In the genomic region with DNA sequence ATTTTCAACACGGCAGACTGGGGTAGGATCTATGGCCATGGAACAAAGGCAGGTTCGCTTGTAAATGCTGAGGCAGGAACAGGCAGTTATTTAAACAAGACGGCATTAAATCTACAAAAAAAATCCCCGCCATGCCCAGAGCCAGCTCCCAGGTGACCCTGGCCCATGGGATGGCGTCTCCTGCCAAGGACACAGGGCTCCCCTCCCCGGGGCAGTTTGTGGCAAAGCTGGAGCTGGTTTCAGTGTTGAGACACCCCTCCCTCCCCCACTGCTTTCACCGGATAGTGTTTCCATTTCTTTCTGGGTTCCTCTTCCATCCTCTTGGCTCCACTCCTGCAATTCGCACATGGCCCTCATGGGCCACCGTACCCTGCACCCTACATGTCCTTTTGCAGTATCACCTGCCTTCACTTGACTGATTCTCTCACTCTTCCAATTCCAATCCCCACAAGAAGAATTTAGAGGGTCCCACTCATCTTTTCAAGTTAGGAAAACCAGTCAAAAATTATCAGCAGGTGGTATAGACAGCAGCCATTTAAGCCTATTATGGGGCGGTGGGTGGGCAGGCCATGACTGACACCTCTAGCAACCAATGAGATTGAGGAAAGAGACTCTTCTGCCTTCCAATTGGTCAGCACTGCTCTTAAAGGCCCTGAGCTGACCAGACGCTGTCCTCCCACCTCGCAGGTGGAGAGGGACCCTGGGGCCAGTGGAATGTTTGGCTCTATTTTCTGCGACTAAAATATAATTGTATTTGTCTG, we compare ENCODE assay signal across 13 cellular contexts. TPM values are rescaled to one million over a fixed set of nuclear protein-coding genes. Genes with fewer than 3 reads are reported as not detected.
DNase-seq lines count a peak whose midpoint lies in the region; ATAC-seq, FAIRE-seq and TF ChIP-seq lines count a peak whose summit lies in the region.
"Had no signal": no experiment of that assay in that cellular context is flagged by ENCODE, and none has a peak within 500 bp of the region (broad histone marks: within the 10 kb centered on the region; RNA-seq: fewer than 3 reads in every experiment).

No MANE protein-coding gene starts in this region.

- no peak overlapping the region for H2AFZ ChIP-seq in fibroblast of lung (ENCODE audit: low read length)

- H3K4me1 ChIP-seq in A549, result peaks cover 10% of the 10 kb centered on the region; the same call in 2 of the 3 replicates
- H3K4me1 ChIP-seq in fibroblast of lung (ENCODE audit: control insufficient read depth, extremely low read depth, insufficient read depth, low read length), result no peaks in the 10 kb centered on the region
- H3K4me1 ChIP-seq in upper lobe of right lung, result peaks cover under 1% of the 10 kb centered on the region
- H3K4me1 ChIP-seq: thyroid gland had no signal

- H3K4me2 ChIP-seq in A549, result no peak overlapping the region
- no peak overlapping the region for H3K4me2 ChIP-seq in fibroblast of lung (ENCODE audit: extremely low read depth, insufficient read depth, low read length)

- DNase-seq in A549 (ENCODE audit: low read depth in 1 of 2, low spot score in 1 of 2) (peak in 1 of 2 experiments; percentile 55), H54 (ENCODE audit: insufficient read length, low spot score) (peak; percentile 26), RPMI7951 (ENCODE audit: low read depth) (peak; percentile 51), fibroblast of lung (ENCODE audit: low read depth in 2 of 2) (peak; percentile 14 to 27), NCI-H1436 treated with DMSO at 0.1 percent for 48 hours (lab: John Stamatoyannopoulos, UW) (no peak), NCI-H146 treated with DMSO at 0.1 percent for 48 hours (lab: John Stamatoyannopoulos, UW; ENCODE audit: unreplicated experiment) (no peak), posterior cingulate gyrus (no peak), upper lobe of right lung (no peak)
- DNase-seq: activated T-cell treated with anti-CD3 and anti-CD28 coated beads, Interleukin-2, amount 50 U/mL, for 4 hours; occipital lobe; thyroid gland had no signal

- H3K4me3 ChIP-seq in A549 (no peak overlapping the region), fibroblast of lung (replicated peaks in 1 of 4; ENCODE audit: control extremely low read depth in 1 of 4, insufficient read depth in 1 of 4, low read depth in 3 of 4, low read length in 4 of 4) (no peak overlapping the region), upper lobe of right lung (no peak overlapping the region)
- H3K4me3 ChIP-seq: coronary artery, thyroid gland had no signal

- no peak for TF ChIP-seq POLR2A in A549 (IDR thresholded peaks at IDR 0.05; ENCODE audit: low read length)
- no peak for TF ChIP-seq POLR2A in H54 (IDR thresholded peaks at IDR 0.05; ENCODE audit: low read depth, low read length)

- H4K20me1 ChIP-seq in fibroblast of lung (ENCODE audit: control insufficient read depth, extremely low read depth, insufficient read depth, low read length), result no peaks in the 10 kb centered on the region

- no peaks in the 10 kb centered on the region for H3K79me2 ChIP-seq in fibroblast of lung (ENCODE audit: control insufficient read depth, insufficient read depth, low read length)

- TF ChIP-seq RAD21 in A549 (conservative IDR thresholded peaks at IDR 0.05 in 1 of 2, IDR thresholded peaks at IDR 0.05 in 1 of 2), result no peak

- H3K9ac ChIP-seq in fibroblast of lung (ENCODE audit: insufficient read depth, low read length), result no peak overlapping the region

- H3K27ac ChIP-seq in A549 (no peak overlapping the region), fibroblast of lung (ENCODE audit: insufficient read depth, low read length) (no peak overlapping the region), upper lobe of right lung (no peak overlapping the region)
- H3K27ac ChIP-seq: coronary artery, thyroid gland had no signal

- H3K9me3 ChIP-seq in A549, result no peaks in the 10 kb centered on the region
- H3K9me3 ChIP-seq in fibroblast of lung (ENCODE audit: control insufficient read depth, insufficient read depth, low read depth, low read length), result no peaks in the 10 kb centered on the region
- no peaks in the 10 kb centered on the region for H3K9me3 ChIP-seq in upper lobe of right lung
- H3K9me3 ChIP-seq: thyroid gland had no signal

- TF ChIP-seq CTCF in A549 (IDR thresholded peaks at IDR 0.05), result no peak
- no peak for TF ChIP-seq CTCF in fibroblast of lung (conservative IDR thresholded peaks at IDR 0.05 in 1 of 2, IDR thresholded peaks at IDR 0.05 in 1 of 2; ENCODE audit: low read depth in 1 of 2, low read length in 2 of 2)
- TF ChIP-seq CTCF in upper lobe of right lung (IDR thresholded peaks at IDR 0.05), result no peak

- no peaks in the 10 kb centered on the region for H3K36me3 ChIP-seq in fibroblast of lung (ENCODE audit: control insufficient read depth, insufficient read depth, low read length)
- H3K36me3 ChIP-seq in upper lobe of right lung, result no peaks in the 10 kb centered on the region
- H3K36me3 ChIP-seq: thyroid gland had no signal

- peaks cover 4% of the 10 kb centered on the region for H3K27me3 ChIP-seq in fibroblast of lung (ENCODE audit: control insufficient read depth, insufficient read depth, low read length)
- peaks cover 19% of the 10 kb centered on the region for H3K27me3 ChIP-seq in upper lobe of right lung
- H3K27me3 ChIP-seq: thyroid gland had no signal

- intact Hi-C loops in posterior cingulate gyrus (cut with DNase I), result no loop called here
- intact Hi-C loops in upper lobe of right lung (cut with DNase I), result no loop called here

- 70% methylated on average over 13 of the region's 13 CpGs for whole genome bisulfite sequencing in A549 (ENCODE audit: missing lambda C conversion rate)

- ATAC-seq in A549, result peak in 1 of 2 experiments; percentile 42; a peak in 2 of 6 replicates
- ATAC-seq in upper lobe of right lung, result no peak
- ATAC-seq: activated T-cell treated with anti-CD3 and anti-CD28 coated beads, Interleukin-2, amount 50 U/mL, for 4 hours had no signal

- CTCF ChIA-PET in A549 (lab: Yijun Ruan, JAX), result interaction anchor here (0.5 to 2.9 kb wide), 4 partner anchors 9 to 289 kb away, joined by 3 to 9 read pairs (median 4); no protein-coding TSS in a partner anchor

- FAIRE-seq in A549 (lab: Jason Lieb, UNC), result no peak
- FAIRE-seq in H54 (lab: Jason Lieb, UNC), result no peak

- POLR2A ChIA-PET in A549 (lab: Yijun Ruan, JAX), result no interaction called here

- no peak for TF ChIP-seq EP300 in A549 (IDR thresholded peaks at IDR 0.05)

TF ChIP-seq in A549, 52 proteins besides CTCF, POLR2A, EP300 and RAD21:
- TF ChIP-seq, protein P1, sequence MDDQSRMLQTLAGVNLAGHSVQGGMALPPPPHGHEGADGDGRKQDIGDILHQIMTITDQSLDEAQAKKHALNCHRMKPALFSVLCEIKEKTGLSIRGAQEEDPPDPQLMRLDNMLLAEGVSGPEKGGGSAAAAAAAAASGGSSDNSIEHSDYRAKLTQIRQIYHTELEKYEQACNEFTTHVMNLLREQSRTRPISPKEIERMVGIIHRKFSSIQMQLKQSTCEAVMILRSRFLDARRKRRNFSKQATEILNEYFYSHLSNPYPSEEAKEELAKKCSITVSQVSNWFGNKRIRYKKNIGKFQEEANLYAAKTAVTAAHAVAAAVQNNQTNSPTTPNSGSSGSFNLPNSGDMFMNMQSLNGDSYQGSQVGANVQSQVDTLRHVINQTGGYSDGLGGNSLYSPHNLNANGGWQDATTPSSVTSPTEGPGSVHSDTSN (IDR thresholded peaks at IDR 0.05), result 0 out of 2 replicates have a peak, but pooled peaks have one; percentile 32
- TF ChIP-seq, protein P2, sequence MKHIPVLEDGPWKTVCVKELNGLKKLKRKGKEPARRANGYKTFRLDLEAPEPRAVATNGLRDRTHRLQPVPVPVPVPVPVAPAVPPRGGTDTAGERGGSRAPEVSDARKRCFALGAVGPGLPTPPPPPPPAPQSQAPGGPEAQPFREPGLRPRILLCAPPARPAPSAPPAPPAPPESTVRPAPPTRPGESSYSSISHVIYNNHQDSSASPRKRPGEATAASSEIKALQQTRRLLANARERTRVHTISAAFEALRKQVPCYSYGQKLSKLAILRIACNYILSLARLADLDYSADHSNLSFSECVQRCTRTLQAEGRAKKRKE (CRISPR knock-in tag; IDR thresholded peaks at IDR 0.05; ENCODE audit: low read depth), result no peak

RNA-seq across cellular contexts. Expression of a gene that starts 52.0 kb away (rescaled TPM):
- polyA plus RNA-seq in A549 (2011; rRNA removed) (not detected in 2 replicates), A549 (2017; fragmentation: RNase III; extraction: RNeasy Plus Mini Kit Qiagen cat#74134 plus additional on column Dnase treatment) (not detected in 3 replicates), fibroblast of lung (not detected in 2 replicates)
- 0.01 TPM in 1 of 2 replicates, not detected in the other for polyA plus RNA-seq in A549 (2012; cell fraction: cytosol; rRNA removed)
- 0.04 and 0.12 TPM in 2 replicates for polyA plus RNA-seq in A549 (2012; cell fraction: nucleus; rRNA removed)
- polyA minus RNA-seq in A549 (2011; rRNA and poly(A)+ RNA removed), result not detected in 2 replicates
- total RNA-seq in RPMI7951 (2014; rRNA removed; shearing (Covaris generic)), result not detected in 2 replicates
- total RNA-seq in fibroblast of lung (not detected in 2 replicates), upper lobe of right lung (1.6 TPM)
- not detected in 2 replicates for polyA plus RNA-seq in fibroblast of lung (2012)
- polyA minus RNA-seq in fibroblast of lung (ENCODE audit: low replicate concordance), result not detected in 2 replicates
- total RNA-seq: activated T-cell treated with anti-CD3 and anti-CD28 coated beads, Interleukin-2, amount 50 U/mL, for 4 hours; T-helper 2 cell treated with Interferon-gamma antibody and Interleukin-4, amounts not matched to agents 100 ng/mL and 5 ng/mL, for 36 hours; thyroid gland had no signal

Comparison
In these comparisons a context has a peak if more than half of its experiments do, and no peak if none do; other contexts are left out.
1. DNase-seq: peak in H54 (single experiment), RPMI7951 (single experiment) and fibroblast of lung (2 of 2); none in NCI-H1436 treated with DMSO at 0.1 percent for 48 hours (single experiment), NCI-H146 treated with DMSO at 0.1 percent for 48 hours (single experiment), posterior cingulate gyrus (0 of 10) and upper lobe of right lung (single experiment).